Comparison of ENCODE assay signal across 19 cellular contexts in the genomic region with DNA sequence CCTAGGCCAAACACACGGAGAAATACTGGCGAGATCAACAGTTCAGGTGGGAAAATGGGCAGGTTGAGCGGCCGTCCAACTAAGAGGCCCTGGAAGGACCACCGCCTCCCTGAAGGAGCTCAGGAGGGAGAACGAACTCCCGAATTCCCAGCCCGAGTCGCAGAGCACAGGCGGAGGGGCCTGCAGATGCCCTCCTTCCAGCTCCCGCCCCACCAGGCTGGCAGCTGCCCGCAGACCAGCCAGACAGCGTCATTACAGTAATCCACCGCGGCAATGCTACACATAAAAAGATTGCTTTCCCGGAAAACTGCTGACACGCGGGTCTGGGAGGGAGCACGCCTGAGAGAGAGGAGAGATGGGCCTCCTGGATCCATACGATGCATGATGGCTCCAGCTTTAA. TPM values are rescaled to one million over a fixed set of nuclear protein-coding genes. Genes with fewer than 3 reads are reported as not detected.
A peak's percentile ranks its signal among the peaks of the same experiment; 100 is the strongest.
DNase-seq lines count a peak whose midpoint lies in the region; ATAC-seq, FAIRE-seq and TF ChIP-seq lines count a peak whose summit lies in the region.
"Had no signal": no experiment of that assay in that cellular context is flagged by ENCODE, and none has a peak within 500 bp of the region (broad histone marks: within the 10 kb centered on the region; RNA-seq: fewer than 3 reads in every experiment).

No MANE protein-coding gene starts in this region.

- intact Hi-C loops in right cardiac atrium (cut with DNase I) (loop anchor here in 3 of 4 donors (10.0 kb wide), 3 partner anchors 107 to 207 kb away; partner anchors contain the start of gene CABLES2 (in 1 of the 3)), left ventricle myocardium superior (cut with micrococcal nuclease) (no loop called here), kidney (cut with DNase I) (no loop called here)

- H3K36me3 Mint-ChIP-seq in activated T-cell treated with anti-CD3 and anti-CD28 coated beads, Interleukin-2, amount 50 U/mL, for 4 hours (ENCODE audit: insufficient read depth), result no peaks in the 10 kb centered on the region
- H3K36me3 Mint-ChIP-seq: CD8-positive, alpha-beta T cell had no signal

- H3K9ac ChIP-seq in kidney (ENCODE audit: low read length in 2 of 2), result no peak overlapping the region
- H3K9ac ChIP-seq: BLaER1 treated with 17β-estradiol and CSF1 and Interleukin-3, amounts not matched to agents 10 nM and 100 nM had no signal

- no peaks in the 10 kb centered on the region for H3K36me3 ChIP-seq in kidney (ENCODE audit: control insufficient read depth in 1 of 2, insufficient read depth in 2 of 2, low read length in 2 of 2)
- H3K36me3 ChIP-seq: BLaER1 treated with 17β-estradiol and CSF1 and Interleukin-3, amounts not matched to agents 10 nM and 100 nM had no signal

- no peak overlapping the region for H3K27ac ChIP-seq in right cardiac atrium (ENCODE audit: low read length)
- no peak overlapping the region for H3K27ac ChIP-seq in kidney (ENCODE audit: low read depth in 2 of 2, low read length in 2 of 2)
- H3K27ac ChIP-seq: BLaER1 treated with 17β-estradiol and CSF1 and Interleukin-3, amounts not matched to agents 10 nM and 100 nM; HL-60 had no signal

- 88% methylated on average over 20 of the region's 20 CpGs for WGBS in right cardiac atrium

- no peak for ATAC-seq in right cardiac atrium
- ATAC-seq in left ventricle myocardium superior, result no peak
- ATAC-seq in GM19324 (IDR thresholded peaks at IDR 0.05; ENCODE audit: low FRiP score, unreplicated experiment), result no peak
- no peak for ATAC-seq in activated T-cell treated with anti-CD3 and anti-CD28 coated beads, Interleukin-2, amount 50 U/mL, for 4 hours
- ATAC-seq: CD8-positive, alpha-beta T cell; GM12878; GM23338 had no signal

- H3K4me3 ChIP-seq in right cardiac atrium (ENCODE audit: low read length), result no peak overlapping the region
- no peak overlapping the region for H3K4me3 ChIP-seq in kidney (ENCODE audit: low read length in 2 of 2)
- H3K4me3 ChIP-seq: BLaER1 treated with 17β-estradiol and CSF1 and Interleukin-3, amounts not matched to agents 10 nM and 100 nM; GM12878; GM23338 had no signal

- peaks cover 3% of the 10 kb centered on the region for H3K4me1 Mint-ChIP-seq in activated T-cell treated with anti-CD3 and anti-CD28 coated beads, Interleukin-2, amount 50 U/mL, for 4 hours (ENCODE audit: low read depth)

- no peak for FAIRE-seq in kidney (lab: Jason Lieb, UNC)
- FAIRE-seq: GM12878, H54 had no signal

- H3K4me1 ChIP-seq in right cardiac atrium (ENCODE audit: control insufficient read depth, insufficient read depth, low read length) (no peaks in the 10 kb centered on the region), kidney (ENCODE audit: control insufficient read depth in 1 of 2, insufficient read depth in 1 of 2, low read depth in 1 of 2, low read length in 2 of 2) (peaks cover 0 to 3% of the 10 kb centered on the region in 2 donors)

- peaks cover 3% of the 10 kb centered on the region for H3K9me3 Mint-ChIP-seq in activated T-cell treated with anti-CD3 and anti-CD28 coated beads, Interleukin-2, amount 50 U/mL, for 4 hours
- H3K9me3 Mint-ChIP-seq: CD8-positive, alpha-beta T cell had no signal

- H3K9me3 ChIP-seq in right cardiac atrium (ENCODE audit: control insufficient read depth, low read length), result no peaks in the 10 kb centered on the region
- no peaks in the 10 kb centered on the region for H3K9me3 ChIP-seq in kidney (ENCODE audit: control insufficient read depth in 1 of 2, low read length in 2 of 2)

- H3K27me3 Mint-ChIP-seq in activated T-cell treated with anti-CD3 and anti-CD28 coated beads, Interleukin-2, amount 50 U/mL, for 4 hours (ENCODE audit: low read depth), result peaks cover 8% of the 10 kb centered on the region

- DNase-seq in right cardiac atrium (peak in 2 of 3 donors; percentile 27 to 43), left ventricle myocardium superior (no peak), SHP77 (lab: John Stamatoyannopoulos, UW) (peak; percentile 26 to 69), kidney (peak; percentile 55)
- DNase-seq in activated T-cell treated with anti-CD3 and anti-CD28 coated beads, Interleukin-2, amount 50 U/mL, for 4 hours, result no peak
- DNase-seq: Calu3; CD8-positive, alpha-beta T cell; DMS 273 treated with DMSO at 0.1 percent for 48 hours; DMS53; DND-41; EL; HCEC 1CT had no signal

- H3K4me3 Mint-ChIP-seq in activated T-cell treated with anti-CD3 and anti-CD28 coated beads, Interleukin-2, amount 50 U/mL, for 4 hours, result no peak overlapping the region
- H3K4me3 Mint-ChIP-seq: B cell; CD8-positive, alpha-beta T cell; GM23338 had no signal

- no peak for TF ChIP-seq CTCF in kidney (IDR thresholded peaks at IDR 0.05; ENCODE audit: borderline replicate concordance, extremely low read depth, insufficient read depth)

- no peaks in the 10 kb centered on the region for H3K27me3 ChIP-seq in right cardiac atrium (ENCODE audit: control insufficient read depth, insufficient read depth)
- H3K27me3 ChIP-seq: BLaER1 treated with 17β-estradiol and CSF1 and Interleukin-3, amounts not matched to agents 10 nM and 100 nM had no signal

RNA-seq across cellular contexts. Expression of gene SLCO4A1, which starts 30.5 kb away (rescaled TPM):
- total RNA-seq in right cardiac atrium (1 to 10 TPM; 4.1 to 8.4 (median 5.3) TPM), left ventricle myocardium superior (9.4 TPM), kidney (80.3 TPM)
- polyA plus RNA-seq in right cardiac atrium (15.5 TPM), kidney (ENCODE audit: insufficient read depth, low read depth, low replicate concordance) (12.4 TPM)
- total RNA-seq in activated T-cell treated with anti-CD3 and anti-CD28 coated beads, Interleukin-2, amount 50 U/mL, for 4 hours, result 10 to 100 TPM; 36.5 to 49.3 (median 48.2) TPM

Comparison
In these comparisons a context has a peak if more than half of its experiments do, and no peak if none do; other contexts are left out.
1. DNase-seq: peak in right cardiac atrium (2 of 3), SHP77 (2 of 2) and kidney (single experiment); none in left ventricle myocardium superior (single experiment) and activated T-cell treated with anti-CD3 and anti-CD28 coated beads, Interleukin-2, amount 50 U/mL, for 4 hours (single experiment).
2. intact Hi-C loops: an anchor here in right cardiac atrium (10.0 kb wide); none called in left ventricle myocardium superior and kidney.